In the genomic region with DNA sequence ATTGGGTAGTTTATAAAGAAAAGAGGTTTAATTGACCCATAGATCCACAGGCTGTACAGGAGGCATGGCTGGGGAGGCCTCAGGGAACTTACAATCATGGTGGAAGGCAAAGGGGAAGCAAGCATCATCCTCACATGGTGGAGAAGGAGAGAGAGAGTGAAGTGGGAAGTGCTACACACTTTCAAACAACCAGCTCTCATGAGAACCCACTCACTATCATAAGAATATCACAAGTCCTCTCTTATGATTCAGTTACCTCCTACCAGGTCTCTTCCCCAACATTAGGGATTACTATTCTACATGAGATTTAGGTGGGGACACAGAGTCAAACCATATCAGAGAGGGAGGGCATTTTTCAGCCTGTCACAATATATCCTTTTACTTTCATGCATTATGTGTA, we compare ENCODE assay signal across 13 cellular contexts.
"Had no signal": no experiment of that assay in that cellular context is flagged by ENCODE, and none has a peak within 500 bp of the region (broad histone marks: within the 10 kb centered on the region; RNA-seq: fewer than 3 reads in every experiment).

No MANE protein-coding gene starts in this region.

- H3K27me3 ChIP-seq: pancreas, tibial artery, uterus had no signal

- H3K4me3 ChIP-seq: pancreas, tibial artery, uterus had no signal

- H3K9me3 ChIP-seq: pancreas, tibial artery, uterus had no signal

- H3K27ac ChIP-seq: pancreas, tibial artery, uterus had no signal

- H3K36me3 ChIP-seq: pancreas, uterus had no signal

- DNase-seq: activated CD4-positive, alpha-beta T cell treated with anti-CD3 and anti-CD28 coated beads for 1 hour; activated CD8-positive, alpha-beta memory T cell treated with anti-CD3 and anti-CD28 coated beads for 24 hours; activated naive CD4-positive, alpha-beta T cell treated with Interleukin-2 at 50 U/mL for 16 hours; anterior cingulate cortex; dermis blood vessel endothelial cell; hippocampal formation; kidney glomerular epithelial cell; mesendoderm; pancreas; stimulated activated CD4-positive, alpha-beta T cell treated with anti-CD3 and anti-CD28 coated beads, Interleukin-4, amount 100 ng/mL, for 1 hour; stimulated activated CD8-positive, alpha-beta memory T cell treated with anti-CD3 and anti-CD28 coated beads, Interleukin-4, amount 100 ng/mL, for 48 hours; tibial artery; uterus had no signal

- H3K4me1 ChIP-seq: pancreas, tibial artery, uterus had no signal

- ATAC-seq: pancreas had no signal
